Comparison of ENCODE assay signal across 1 cellular context in genomic region chr12:62931481-62931880, GRCh38.
TF ChIP-seq lines count a peak whose summit lies in the region.

No MANE protein-coding gene starts in this region.

TF ChIP-seq in K562, 482 proteins besides CTCF, POLR2A, EP300 and RAD21 (continued from another document):
- TF ChIP-seq CEBPG (CRISPR knock-in tag; IDR thresholded peaks at IDR 0.05) (0 out of 2 replicates have a peak, but pooled peaks have one; percentile 32), CEBPG (tag; conservative IDR thresholded peaks at IDR 0.05 in 1 of 2, IDR thresholded peaks at IDR 0.05 in 1 of 2) (peak; percentile 20; a peak in 1 of 4 replicates), NR2C2 (CRISPR knock-in tag; IDR thresholded peaks at IDR 0.05) (no peak), NR2C2 (tag; IDR thresholded peaks at IDR 0.05) (0 out of 2 replicates have a peak, but pooled peaks have one; percentile 18), SIN3A (IDR thresholded peaks at IDR 0.05; ENCODE audit: borderline replicate concordance in 2 of 2, control insufficient read depth in 1 of 2, low read depth in 2 of 2, low read length in 2 of 2) (no peak)
